ENCODE assay signal across 1 cellular context in genomic region chr5:95959964-95960801, GRCh38.
A peak's percentile ranks its signal among the peaks of the same experiment; 100 is the strongest.
TF ChIP-seq lines count a peak whose summit lies in the region.

No MANE protein-coding gene starts in this region.

TF ChIP-seq in H1, 55 proteins besides CTCF, POLR2A, EP300 and RAD21:
- 0 out of 2 replicates have a peak, but pooled peaks have one; percentile 26 for TF ChIP-seq USF2 (IDR thresholded peaks at IDR 0.05; ENCODE audit: low read length)
- TF ChIP-seq RBBP5 (IDR thresholded peaks at IDR 0.05; ENCODE audit: borderline replicate concordance, low read depth, low read length) = 0 out of 2 replicates have a peak, but pooled peaks have one; percentile 4
- TF ChIP-seq BACH1 (IDR thresholded peaks at IDR 0.05; ENCODE audit: low read length) = no peak
- TF ChIP-seq SUZ12 (IDR thresholded peaks at IDR 0.05; ENCODE audit: low read length) = peak; percentile 33; the same call in 1 of the 2 replicates
- 0 out of 2 replicates have a peak, but pooled peaks have one; percentile 13 for TF ChIP-seq TBP (IDR thresholded peaks at IDR 0.05; ENCODE audit: low read depth, low read length)
